In the genomic region with DNA sequence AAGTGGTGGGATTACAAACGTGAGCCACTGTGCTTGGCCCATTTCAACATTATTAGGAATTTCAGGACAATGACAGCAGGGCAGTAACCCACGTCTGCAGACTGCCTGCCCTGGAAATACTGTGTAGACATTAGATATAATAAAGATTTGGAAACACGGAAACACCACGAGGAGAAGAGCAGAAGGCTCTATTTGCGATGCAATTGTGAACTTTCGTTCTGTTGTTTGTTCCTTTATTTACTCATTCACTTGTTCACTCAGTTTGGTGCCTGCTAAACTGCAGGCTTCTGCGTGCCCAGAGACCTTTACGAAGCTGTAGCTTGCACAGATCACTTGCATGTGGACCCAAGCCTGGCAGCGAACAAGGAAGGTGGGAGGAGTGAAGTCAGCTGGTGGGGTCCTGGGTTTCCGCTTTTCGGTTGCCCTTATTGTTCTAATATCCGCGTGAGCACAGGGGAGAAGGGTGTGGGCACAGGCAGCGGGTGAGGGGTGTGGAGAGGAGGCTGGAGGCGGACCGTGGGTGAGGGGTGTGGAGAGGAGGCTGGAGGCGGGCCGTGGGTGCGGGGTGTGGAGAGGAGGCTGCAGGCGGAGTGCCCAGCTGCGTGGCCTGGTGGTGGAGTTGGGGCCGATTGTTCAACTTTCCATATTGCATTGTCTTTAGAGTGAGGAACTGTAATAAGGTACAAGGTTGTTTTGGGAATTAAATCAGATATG, we compare ENCODE assay signal across 16 cellular contexts. TPM values are rescaled to one million over a fixed set of nuclear protein-coding genes. Genes with fewer than 3 reads are reported as not detected.
"Had no signal": no experiment of that assay in that cellular context is flagged by ENCODE, and none has a peak within 500 bp of the region (broad histone marks: within the 10 kb centered on the region; RNA-seq: fewer than 3 reads in every experiment).

No MANE protein-coding gene starts in this region.

- H3K36me3 Mint-ChIP-seq: activated CD8-positive, alpha-beta memory T cell treated with anti-CD3 and anti-CD28 coated beads, Interleukin-2, amount 10 ng/mL, durations not matched to agents 7 days and 5 days; activated naive CD8-positive, alpha-beta T cell treated with anti-CD3 and anti-CD28 coated beads, Interleukin-2, amount 10 ng/mL, durations not matched to agents 7 days and 5 days had no signal

- H3K9me3 Mint-ChIP-seq: activated naive CD8-positive, alpha-beta T cell treated with anti-CD3 and anti-CD28 coated beads, Interleukin-2, amount 10 ng/mL, durations not matched to agents 7 days and 5 days; nephron; T-helper 1 cell treated with Interleukin-12 subunit alpha and Interleukin-12 subunit beta and Interleukin-4 antibody, amounts not matched to agents 30 μg/mL and 1 μg/mL, for 36 hours had no signal

- H3K9me3 ChIP-seq: breast epithelium, ovary, tibial artery, vagina had no signal

- ATAC-seq: activated CD8-positive, alpha-beta memory T cell treated with anti-CD3 and anti-CD28 coated beads, Interleukin-2, amount 10 ng/mL, durations not matched to agents 7 days and 5 days; esophagus mucosa had no signal

- H3K4me3 Mint-ChIP-seq: activated CD8-positive, alpha-beta memory T cell treated with anti-CD3 and anti-CD28 coated beads, Interleukin-2, amount 10 ng/mL, durations not matched to agents 7 days and 5 days; activated naive CD8-positive, alpha-beta T cell treated with anti-CD3 and anti-CD28 coated beads, Interleukin-2, amount 10 ng/mL, durations not matched to agents 7 days and 5 days; nephron; T-helper 1 cell treated with Interleukin-12 subunit alpha and Interleukin-12 subunit beta and Interleukin-4 antibody, amounts not matched to agents 30 μg/mL and 1 μg/mL, for 36 hours had no signal

- H3K4me3 ChIP-seq: breast epithelium, ovary, tibial artery, vagina had no signal

- H3K27ac ChIP-seq: breast epithelium, ovary, tibial artery, vagina had no signal

- H3K36me3 ChIP-seq: breast epithelium, ovary, tibial artery, vagina had no signal

- DNase-seq: activated CD4-positive, alpha-beta T cell treated with anti-CD3 and anti-CD28 coated beads, Interleukin-2, amount 50 U/mL, for 1 hour; activated CD8-positive, alpha-beta memory T cell treated with anti-CD3 and anti-CD28 coated beads, Interleukin-2, amount 10 ng/mL, durations not matched to agents 7 days and 5 days; activated naive CD8-positive, alpha-beta T cell treated with anti-CD3 and anti-CD28 coated beads, Interleukin-2, amount 10 ng/mL, durations not matched to agents 7 days and 5 days; anterior cingulate cortex; hippocampal formation; left cardiac atrium; stimulated activated CD4-positive, alpha-beta T cell treated with anti-CD3 and anti-CD28 coated beads, Interleukin-4, amount 100 ng/mL, for 4 hours; tibial artery had no signal

- H3K27me3 ChIP-seq: breast epithelium, ovary, tibial artery, vagina had no signal

- H3K4me1 Mint-ChIP-seq: nephron had no signal

- H3K4me1 ChIP-seq: breast epithelium had no signal

RNA-seq across cellular contexts. Expression of gene COLEC11, which starts 3.4 kb away (rescaled TPM):
- total RNA-seq: esophagus mucosa, skeletal muscle tissue, vagina had no signal

RNA-seq across cellular contexts. Expression of gene ALLC, which starts 59.6 kb away (rescaled TPM):
- total RNA-seq: activated CD8-positive, alpha-beta memory T cell treated with anti-CD3 and anti-CD28 coated beads, Interleukin-2, amount 10 ng/mL, durations not matched to agents 7 days and 5 days; activated naive CD8-positive, alpha-beta T cell treated with anti-CD3 and anti-CD28 coated beads, Interleukin-2, amount 10 ng/mL, durations not matched to agents 7 days and 5 days; esophagus mucosa; glomerular endothelial cell; skeletal muscle tissue; vagina had no signal
